In genomic region chr1:43565600-43566360, GRCh38 we compare ENCODE assay signal across 8 cellular contexts. TPM values are rescaled to one million over a fixed set of nuclear protein-coding genes. Genes with fewer than 3 reads are reported as not detected.
DNase-seq lines count a peak whose midpoint lies in the region; ATAC-seq and TF ChIP-seq lines count a peak whose summit lies in the region.

No MANE protein-coding gene starts in this region.

- WGBS in trophoblast cell (ENCODE audit: extremely low coverage, insufficient coverage, insufficient read length) = no CpG with 5 or more reads among the region's 62 CpGs

- no peak overlapping the region for H3K23ac ChIP-seq in trophoblast cell (ENCODE audit: low read length)

- peak overlapping the region; percentile 18 for H2BK5ac ChIP-seq in trophoblast cell (ENCODE audit: low read depth, low read length, poor library complexity)

- peaks cover 16% of the 10 kb centered on the region for H3K79me1 ChIP-seq in trophoblast cell (ENCODE audit: low read length)

- peak overlapping the region; percentile 86 for H3K18ac ChIP-seq in trophoblast cell (ENCODE audit: low read length)

- H3K36me3 ChIP-seq in cardiac muscle cell = no peaks in the 10 kb centered on the region
- peaks cover 55 to 68% of the 10 kb centered on the region in 2 experiments for H3K36me3 ChIP-seq in trophoblast cell (ENCODE audit: control insufficient read depth in 1 of 2, insufficient read depth in 2 of 2, low read length in 2 of 2)

- H2BK12ac ChIP-seq in trophoblast cell (ENCODE audit: low read length) = peak overlapping the region; percentile 72

- H2AK5ac ChIP-seq in trophoblast cell (ENCODE audit: low read length) = peak overlapping the region; percentile 43

- peak overlapping the region; percentile 58 for H2BK120ac ChIP-seq in trophoblast cell (ENCODE audit: insufficient read depth, low read length, poor library complexity)

- DNase-seq in COR-L47 (lab: John Stamatoyannopoulos, UW) (peak; percentile 83), NCI-H2227 treated with DMSO at 0.1 percent for 48 hours (lab: John Stamatoyannopoulos, UW) (peak; percentile 74), cardiac muscle cell (ENCODE audit: low read depth in 1 of 2, low spot score in 1 of 2) (peak; percentile 75 to 76), trophoblast cell (no peak), SIG-M5 treated with dmso at 0.1 percent for 504 hours (lab: John Stamatoyannopoulos, UW; ENCODE audit: unreplicated experiment) (no peak)
- DNase-seq in activated naive CD4-positive, alpha-beta T cell treated with anti-CD3 and anti-CD28 coated beads, Interleukin-2, amount 50 U/mL, for 16 hours = peak; percentile 31
- DNase-seq in NK-92 treated with Interleukin-12 subunit alpha and Interleukin-12 subunit beta, amount 100 ng/mL, for 24 hours (lab: John Stamatoyannopoulos, UW) = no peak

- H3K4me1 ChIP-seq in cardiac muscle cell (ENCODE audit: low read depth) = peaks cover 45% of the 10 kb centered on the region
- peaks cover 28 to 31% of the 10 kb centered on the region in 2 experiments for H3K4me1 ChIP-seq in trophoblast cell (ENCODE audit: control insufficient read depth in 1 of 2, insufficient read depth in 2 of 2, low read length in 2 of 2)

- H2AFZ ChIP-seq in trophoblast cell (ENCODE audit: insufficient read depth, low read length, poor library complexity) = no peak overlapping the region

- H3K27me3 ChIP-seq in cardiac muscle cell = no peaks in the 10 kb centered on the region
- H3K27me3 ChIP-seq in trophoblast cell (ENCODE audit: insufficient read depth, low read length) = no peaks in the 10 kb centered on the region

- H3K14ac ChIP-seq in trophoblast cell (ENCODE audit: low read length) = no peak overlapping the region

- peak overlapping the region; percentile 19 for H4K12ac ChIP-seq in trophoblast cell (ENCODE audit: low read depth, low read length)

- H3K79me2 ChIP-seq in trophoblast cell (ENCODE audit: control insufficient read depth, insufficient read depth, low read length, poor library complexity) = peaks cover 8% of the 10 kb centered on the region

- no peaks in the 10 kb centered on the region for H3K9me3 ChIP-seq in cardiac muscle cell (ENCODE audit: low read depth)
- H3K9me3 ChIP-seq in trophoblast cell (ENCODE audit: insufficient read depth, low read depth, low read length) = peaks cover 2% of the 10 kb centered on the region

- peak overlapping the region; percentile 6 for H3K4me2 ChIP-seq in trophoblast cell (ENCODE audit: low read length)

- ATAC-seq in HG02678 (IDR thresholded peaks at IDR 0.05; ENCODE audit: unreplicated experiment) = no peak

- no peak overlapping the region for H3K9ac ChIP-seq in trophoblast cell (ENCODE audit: low read length)

- H3K4me3 ChIP-seq in cardiac muscle cell (peak overlapping the region; percentile 12), trophoblast cell (ENCODE audit: low read depth, low read length) (no peak overlapping the region)

- H3K4ac ChIP-seq in trophoblast cell (ENCODE audit: low read depth, low read length) = peak overlapping the region; percentile 60

- H3K27ac ChIP-seq in cardiac muscle cell (no peak overlapping the region), trophoblast cell (ENCODE audit: low read depth, low read length) (peak overlapping the region; percentile 70)

- TF ChIP-seq CTCF in cardiac muscle cell (IDR thresholded peaks at IDR 0.05; ENCODE audit: low read depth, low read length) = no peak

- H4K8ac ChIP-seq in trophoblast cell (ENCODE audit: low read depth, low read length) = peak overlapping the region; percentile 34

- peak overlapping the region; percentile 76 for H4K91ac ChIP-seq in trophoblast cell (ENCODE audit: low read depth, low read length)

RNA-seq across cellular contexts. Expression of gene PTPRF, which starts 35.1 kb away (rescaled TPM):
- total RNA-seq in cardiac muscle cell = 33.9 and 72.8 TPM in 2 replicates
- polyA plus RNA-seq in cardiac muscle cell = 44.1 and 70.9 TPM in 2 replicates
- 205 TPM in 2 replicates for polyA plus RNA-seq in trophoblast cell (2013)

Comparison
In these comparisons a context has a peak if more than half of its experiments do, and no peak if none do; other contexts are left out.
1. DNase-seq: peak in COR-L47 (single experiment), NCI-H2227 treated with DMSO at 0.1 percent for 48 hours (single experiment), activated naive CD4-positive, alpha-beta T cell treated with anti-CD3 and anti-CD28 coated beads, Interleukin-2, amount 50 U/mL, for 16 hours (single experiment) and cardiac muscle cell (2 of 2); none in trophoblast cell (0 of 2), NK-92 treated with Interleukin-12 subunit alpha and Interleukin-12 subunit beta, amount 100 ng/mL, for 24 hours (single experiment) and SIG-M5 treated with dmso at 0.1 percent for 504 hours (single experiment).